In the genomic region with DNA sequence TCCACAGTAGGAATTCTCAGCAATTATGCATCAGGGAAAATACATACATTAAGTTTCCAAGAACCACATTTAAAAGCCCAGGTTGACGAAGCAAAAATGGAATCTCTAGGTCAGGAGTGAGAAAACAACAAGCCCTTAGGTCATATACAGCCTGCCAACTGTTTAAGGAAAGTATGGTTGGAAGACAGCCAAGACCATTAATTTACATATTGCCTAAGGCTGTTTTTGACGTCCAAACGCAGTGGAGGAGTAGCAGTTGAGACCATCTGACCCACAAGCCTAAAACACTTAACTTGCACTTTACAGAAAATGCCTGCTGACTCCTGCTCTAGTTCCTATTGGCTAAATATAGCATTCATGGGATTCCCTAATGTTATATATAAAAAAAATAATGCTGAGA, we compare ENCODE assay signal across 8 cellular contexts.
A peak's percentile ranks its signal among the peaks of the same experiment; 100 is the strongest.
DNase-seq lines count a peak whose midpoint lies in the region; ATAC-seq and TF ChIP-seq lines count a peak whose summit lies in the region.

No MANE protein-coding gene starts in this region.

- POLR2A ChIA-PET in activated CD8-positive, alpha-beta T cell treated with anti-CD3 and anti-CD28 coated beads for 36 hours (lab: Charles Lee) = no interaction called here

- TF ChIP-seq CTCF in AG09319 (IDR thresholded peaks at IDR 0.05; ENCODE audit: low read depth, low read length) (no peak), HFFc6 (IDR thresholded peaks at IDR 0.05) (no peak)
- TF ChIP-seq CTCF in activated CD8-positive, alpha-beta T cell treated with anti-CD3 and anti-CD28 coated beads for 36 hours (IDR thresholded peaks at IDR 0.05) = no peak

- no peaks in the 10 kb centered on the region for H3K36me3 Mint-ChIP-seq in HFFc6 (ENCODE audit: low read depth)
- no peaks in the 10 kb centered on the region for H3K36me3 Mint-ChIP-seq in activated CD8-positive, alpha-beta T cell treated with anti-CD3 and anti-CD28 coated beads for 36 hours (ENCODE audit: low read depth)

- CTCF ChIA-PET in activated CD8-positive, alpha-beta T cell treated with anti-CD3 and anti-CD28 coated beads for 36 hours (lab: Charles Lee) = no interaction called here

- peak overlapping the region; percentile 38; the same call in 1 of the 2 replicates for H3K4me3 Mint-ChIP-seq in HFFc6
- H3K4me3 Mint-ChIP-seq in activated CD8-positive, alpha-beta T cell treated with anti-CD3 and anti-CD28 coated beads for 36 hours = no peak overlapping the region

- H3K4me1 Mint-ChIP-seq in HFFc6 (ENCODE audit: low read depth) = peaks cover 26% of the 10 kb centered on the region
- no peaks in the 10 kb centered on the region for H3K4me1 Mint-ChIP-seq in activated CD8-positive, alpha-beta T cell treated with anti-CD3 and anti-CD28 coated beads for 36 hours (ENCODE audit: low read depth)

- no peaks in the 10 kb centered on the region; the same call in 1 of the 2 replicates for H3K27me3 Mint-ChIP-seq in HFFc6 (ENCODE audit: insufficient read depth)
- peaks cover 9% of the 10 kb centered on the region for H3K27me3 Mint-ChIP-seq in activated CD8-positive, alpha-beta T cell treated with anti-CD3 and anti-CD28 coated beads for 36 hours

- H3K9me3 Mint-ChIP-seq in HFFc6 = no peaks in the 10 kb centered on the region
- no peaks in the 10 kb centered on the region for H3K9me3 Mint-ChIP-seq in activated CD8-positive, alpha-beta T cell treated with anti-CD3 and anti-CD28 coated beads for 36 hours

- H3K27ac Mint-ChIP-seq in HFFc6 = no peak overlapping the region; the same call in 1 of the 2 replicates
- no peak overlapping the region for H3K27ac Mint-ChIP-seq in activated CD8-positive, alpha-beta T cell treated with anti-CD3 and anti-CD28 coated beads for 36 hours

- in situ Hi-C loops in KBM-7 (cut with MboI; ENCODE audit: low pct_unique_long_range_greater_than_20kb, low sequenced_read_pairs) = no loop called here

- intact Hi-C loops in activated CD8-positive, alpha-beta T cell treated with anti-CD3 and anti-CD28 coated beads for 36 hours (cut with micrococcal nuclease) = no loop called here

- ATAC-seq in activated CD8-positive, alpha-beta T cell treated with anti-CD3 and anti-CD28 coated beads for 36 hours = no peak

- DNase-seq in AG09319 (ENCODE audit: extremely low read depth, low read depth) (peak; percentile 20), HFFc6 (peak; percentile 82), NCI-H2029 treated with DMSO at 0.1 percent for 48 hours (lab: John Stamatoyannopoulos, UW) (peak; percentile 21), dedifferentiated amniotic fluid mesenchymal stem cell (ENCODE audit: extremely low spot score) (peak; percentile 69), cerebellar nuclear complex (lab: John Stamatoyannopoulos, UW) (no peak), KBM-7 (no peak), iPS-NIHi11 (ENCODE audit: low spot score) (no peak)
- no peak for DNase-seq in activated CD8-positive, alpha-beta T cell treated with anti-CD3 and anti-CD28 coated beads for 36 hours

Comparison
In these comparisons a context has a peak if more than half of its experiments do, and no peak if none do; other contexts are left out.
1. DNase-seq: peak in AG09319 (single experiment), HFFc6 (single experiment), NCI-H2029 treated with DMSO at 0.1 percent for 48 hours (single experiment) and dedifferentiated amniotic fluid mesenchymal stem cell (single experiment); none in activated CD8-positive, alpha-beta T cell treated with anti-CD3 and anti-CD28 coated beads for 36 hours (single experiment), cerebellar nuclear complex (0 of 2), KBM-7 (single experiment) and iPS-NIHi11 (single experiment).